In genomic region chr19:39533003-39533512, GRCh38 we compare ENCODE assay signal across 9 cellular contexts. TPM values are rescaled to one million over a fixed set of nuclear protein-coding genes. Genes with fewer than 3 reads are reported as not detected.
DNase-seq lines count a peak whose midpoint lies in the region; ATAC-seq, FAIRE-seq and TF ChIP-seq lines count a peak whose summit lies in the region.
"Had no signal": no experiment of that assay in that cellular context is flagged by ENCODE, and none has a peak within 500 bp of the region (broad histone marks: within the 10 kb centered on the region; RNA-seq: fewer than 3 reads in every experiment).

No MANE protein-coding gene starts in this region.

- H3K36me3 ChIP-seq in KOPT-K1 (ENCODE audit: insufficient read depth, low read length), result peaks cover 8% of the 10 kb centered on the region

- peak in 15 of 56 donors; percentile 3 to 46 (median 13) for TF ChIP-seq CTCF in dorsolateral prefrontal cortex (IDR thresholded peaks at IDR 0.05 in 54 of 56, conservative IDR thresholded peaks at IDR 0.05 in 2 of 56; ENCODE audit: low read depth in 1 of 56, partially characterized antibody in 56 of 56)

- H3K27ac ChIP-seq in KOPT-K1 (ENCODE audit: low read depth, low read length, poor library complexity, severe bottlenecking) (peak overlapping the region; percentile 82), dorsolateral prefrontal cortex (peak overlapping the region in 40 of 59 donors; percentile 22 to 97 (median 90))

- intact Hi-C loops in dorsolateral prefrontal cortex (cut with DNase I), result loop anchor here (2.0 to 5.0 kb wide), 5 partner anchors 52 to 136 kb away; partner anchors contain the start of gene TIMM50 (in 1 of the 2)
- intact Hi-C loops in sciatic nerve (cut with DNase I), result loop anchor here (10.0 kb wide), 2 partner anchors 58 to 312 kb away; partner anchors contain the start of gene FBL

- H3K4me3 ChIP-seq in dorsolateral prefrontal cortex, result peak overlapping the region; percentile 51 to 100 (median 90)

- DNase-seq in dorsolateral prefrontal cortex, result no peak
- DNase-seq in sciatic nerve (ENCODE audit: low spot score), result no peak
- no peak for DNase-seq in frontal cortex (ENCODE audit: low spot score in 2 of 2)
- no peak for DNase-seq in AML-193 (lab: John Stamatoyannopoulos, UW)

- FAIRE-seq in frontal cortex (lab: Jason Lieb, UNC), result no peak

- ATAC-seq in GM19452 (IDR thresholded peaks at IDR 0.05; ENCODE audit: unreplicated experiment) (peak; percentile 14), sciatic nerve (peak; percentile 48), HG02623 (IDR thresholded peaks at IDR 0.05; ENCODE audit: unreplicated experiment) (no peak), HG03520 (IDR thresholded peaks at IDR 0.05; ENCODE audit: unreplicated experiment) (no peak)

- H3K9me3 ChIP-seq in KOPT-K1 (ENCODE audit: insufficient read depth, low read length, poor library complexity, severe bottlenecking), result no peaks in the 10 kb centered on the region

- no peaks in the 10 kb centered on the region for H3K27me3 ChIP-seq in dorsolateral prefrontal cortex

RNA-seq across cellular contexts. Expression of gene EID2B, which starts 0.4 kb away (rescaled TPM):
- total RNA-seq in dorsolateral prefrontal cortex, result 10 to 100 TPM in 94 of 120 experiments, 1 to 10 TPM in 26; 6.6 to 20.4 (median 12.6) TPM
- 4.3 TPM for total RNA-seq in sciatic nerve
- 24.1 TPM for total RNA-seq in frontal cortex

RNA-seq across cellular contexts. Expression of gene EID2, which starts 6.9 kb away (rescaled TPM):
- total RNA-seq in dorsolateral prefrontal cortex, result 10 to 100 TPM; 12.7 to 42.3 (median 28.5) TPM
- 11.8 TPM for total RNA-seq in sciatic nerve
- total RNA-seq in frontal cortex, result 22.4 TPM

RNA-seq across cellular contexts. Expression of gene SELENOV, which starts 18.1 kb away (rescaled TPM):
- total RNA-seq in dorsolateral prefrontal cortex (1 to 10 TPM in 12 of 120 experiments, under 1 TPM in 22, not detected in 86; 0.28 to 2.7 (median 0.81) TPM), sciatic nerve (not detected), frontal cortex (0.41 TPM)
- total RNA-seq: M059J had no signal

RNA-seq across cellular contexts. Expression of gene DLL3, which starts 34.3 kb away (rescaled TPM):
- total RNA-seq in dorsolateral prefrontal cortex (1 to 10 TPM; 1.7 to 7.8 (median 3.7) TPM), sciatic nerve (not detected), frontal cortex (13.9 TPM)

RNA-seq across cellular contexts. Expression of gene TIMM50, which starts 52.4 kb away (rescaled TPM):
- total RNA-seq in dorsolateral prefrontal cortex (10 to 100 TPM; 62.0 to 99.4 (median 80.0) TPM), sciatic nerve (38.3 TPM), frontal cortex (43.2 TPM)

Comparison
In these comparisons a context has a peak if more than half of its experiments do, and no peak if none do; other contexts are left out.
1. ATAC-seq: peak in GM19452 (single experiment) and sciatic nerve (single experiment); none in HG02623 (single experiment) and HG03520 (single experiment).